Comparison of ENCODE assay signal across 11 cellular contexts in genomic region chr1:112882271-112882744, GRCh38.
DNase-seq lines count a peak whose midpoint lies in the region; ATAC-seq and TF ChIP-seq lines count a peak whose summit lies in the region.
"Had no signal": no experiment of that assay in that cellular context is flagged by ENCODE, and none has a peak within 500 bp of the region (broad histone marks: within the 10 kb centered on the region; RNA-seq: fewer than 3 reads in every experiment).

No MANE protein-coding gene starts in this region.

- H3K9me3 ChIP-seq in right cardiac atrium (ENCODE audit: control insufficient read depth, low read length): no peaks in the 10 kb centered on the region
- H3K9me3 ChIP-seq: esophagus squamous epithelium had no signal

- WGBS in right cardiac atrium: 43% methylated on average over 4 of the region's 4 CpGs

- no peak overlapping the region for H3K4me3 ChIP-seq in right cardiac atrium (ENCODE audit: low read length)
- H3K4me3 ChIP-seq: esophagus squamous epithelium had no signal

- H3K27ac Mint-ChIP-seq in chondrocyte (ENCODE audit: unreplicated experiment): no peak overlapping the region

- no peaks in the 10 kb centered on the region for H3K27me3 Mint-ChIP-seq in chondrocyte (ENCODE audit: low read depth)

- intact Hi-C loops in right cardiac atrium (cut with DNase I): loop anchor here in 3 of 4 donors (1.0 to 5.0 kb wide), 2 partner anchors 160 kb away; no protein-coding TSS in a partner anchor

- H3K27ac ChIP-seq in right cardiac atrium (ENCODE audit: low read length): peak overlapping the region; percentile 61

- ATAC-seq in right cardiac atrium: peak; percentile 61 to 65
- ATAC-seq in GM21576 (IDR thresholded peaks at IDR 0.05; ENCODE audit: unreplicated experiment): no peak

- no peaks in the 10 kb centered on the region for H3K36me3 Mint-ChIP-seq in chondrocyte (ENCODE audit: low read depth)

- peaks cover 3% of the 10 kb centered on the region for H3K4me1 Mint-ChIP-seq in chondrocyte (ENCODE audit: low read depth)

- H3K4me1 ChIP-seq in right cardiac atrium (ENCODE audit: control insufficient read depth, insufficient read depth, low read length): no peaks in the 10 kb centered on the region

- no peaks in the 10 kb centered on the region for H3K9me3 Mint-ChIP-seq in chondrocyte (ENCODE audit: low read depth)

- H3K27me3 ChIP-seq in right cardiac atrium (ENCODE audit: control insufficient read depth, insufficient read depth): no peaks in the 10 kb centered on the region
- H3K27me3 ChIP-seq: esophagus squamous epithelium had no signal

- no peak overlapping the region for H3K4me3 Mint-ChIP-seq in chondrocyte (ENCODE audit: unreplicated experiment)

- no peak for TF ChIP-seq CTCF in chondrocyte (IDR thresholded peaks at IDR 0.05)

- DNase-seq in GM03348 (ENCODE audit: low spot score) (peak; percentile 45), OCI-M1 (lab: John Stamatoyannopoulos, UW) (peak; percentile 43), right cardiac atrium (peak in 1 of 3 donors; percentile 58), pons (ENCODE audit: low spot score) (peak; percentile 13), glomerular visceral epithelial cell (ENCODE audit: extremely low spot score) (no peak), NCI-H510A treated with DMSO at 0.1 percent for 48 hours (lab: John Stamatoyannopoulos, UW) (no peak), chondrocyte (ENCODE audit: low spot score) (no peak)
- DNase-seq: esophagus squamous epithelium, NCI-H69, retina had no signal

Comparison
In these comparisons a context has a peak if more than half of its experiments do, and no peak if none do; other contexts are left out.
1. DNase-seq: peak in GM03348 (single experiment), OCI-M1 (single experiment) and pons (single experiment); none in glomerular visceral epithelial cell (single experiment), NCI-H510A treated with DMSO at 0.1 percent for 48 hours (single experiment) and chondrocyte (single experiment).